9 cellular contexts compared by ENCODE assay signal in the genomic region with DNA sequence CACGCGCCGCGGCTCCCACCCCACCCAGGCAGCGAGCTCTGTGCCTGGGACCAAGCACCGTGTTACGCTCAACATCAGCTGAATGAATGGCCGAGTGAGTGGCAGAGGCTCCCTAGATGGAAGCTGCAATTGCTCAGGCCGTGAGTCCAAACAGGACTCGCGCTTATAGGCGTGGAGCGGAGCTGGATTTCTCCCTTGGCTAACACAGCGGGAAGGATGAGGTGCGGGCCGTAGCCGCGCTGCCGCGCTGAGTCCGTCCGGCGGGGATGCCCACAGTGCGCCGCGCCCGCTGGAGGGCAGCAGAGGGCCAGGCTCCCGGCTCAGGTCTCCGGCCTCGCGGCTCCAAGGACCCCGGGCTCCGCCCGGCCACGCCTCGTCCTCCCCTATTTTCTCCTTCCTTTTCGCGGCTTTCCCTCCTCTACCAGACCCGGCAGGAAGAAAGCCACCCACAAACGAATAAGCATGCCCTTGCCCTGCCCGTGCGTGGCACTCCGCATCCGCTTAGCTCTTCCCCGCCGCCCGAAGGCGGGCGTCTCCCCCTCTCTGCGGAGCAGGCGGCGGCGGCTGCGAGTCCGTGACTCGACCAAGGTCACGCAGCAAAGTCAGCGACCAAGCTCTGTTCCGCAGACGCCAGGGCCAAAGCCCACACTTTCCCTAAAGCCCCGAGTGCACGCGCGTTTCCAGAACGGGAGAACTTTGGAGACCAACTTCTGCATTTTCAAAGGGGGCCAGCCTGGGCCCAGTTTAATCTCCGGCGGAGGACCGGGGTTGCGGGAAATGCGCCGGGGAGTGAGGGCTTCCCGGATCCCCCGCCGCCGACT. TPM values are rescaled to one million over a fixed set of nuclear protein-coding genes. Genes with fewer than 3 reads are reported as not detected.
A peak's percentile ranks its signal among the peaks of the same experiment; 100 is the strongest.
DNase-seq lines count a peak whose midpoint lies in the region; ATAC-seq, FAIRE-seq and TF ChIP-seq lines count a peak whose summit lies in the region.
"Had no signal": no experiment of that assay in that cellular context is flagged by ENCODE, and none has a peak within 500 bp of the region (broad histone marks: within the 10 kb centered on the region; RNA-seq: fewer than 3 reads in every experiment).

No MANE protein-coding gene starts in this region.

- intact Hi-C loops in CD8-positive, alpha-beta T cell (cut with DNase I, micrococcal nuclease): no loop called here
- intact Hi-C loops in Panc1 (cut with micrococcal nuclease; ENCODE audit: unreplicated experiment): no loop called here

- no TSS peak for BruUV-seq in Panc1 (replicated peaks; lab: Mats Ljungman, UMichigan)

- ATAC-seq in CD8-positive, alpha-beta T cell: peak; percentile 40
- ATAC-seq in Panc1: peak; percentile 92

- H3K27ac Mint-ChIP-seq in CD8-positive, alpha-beta T cell: no peak overlapping the region
- no peak overlapping the region for H3K27ac Mint-ChIP-seq in neural progenitor cell

- H3K36me3 ChIP-seq in CD8-positive, alpha-beta T cell (ENCODE audit: insufficient read depth, low read length): no peaks in the 10 kb centered on the region
- H3K36me3 ChIP-seq in HUES64 (ENCODE audit: insufficient read depth, low read length) (no peaks in the 10 kb centered on the region), Panc1 (ENCODE audit: control insufficient read depth, insufficient read depth, low read length) (no peaks in the 10 kb centered on the region), neural progenitor cell (no peaks in the 10 kb centered on the region), stomach smooth muscle (ENCODE audit: control insufficient read depth in 2 of 2, insufficient read depth in 2 of 2, low read length in 2 of 2) (no peaks in the 10 kb centered on the region)

- no peaks in the 10 kb centered on the region for H3K9me3 Mint-ChIP-seq in CD8-positive, alpha-beta T cell
- H3K9me3 Mint-ChIP-seq in neural progenitor cell: no peaks in the 10 kb centered on the region

- POLR2A ChIA-PET in CD8-positive, alpha-beta T cell (lab: Charles Lee): no interaction called here
- POLR2A ChIA-PET in Panc1 (lab: Charles Lee): interaction anchor here (0.5 to 1.1 kb wide), 2 partner anchors 59 to 114 kb away, joined by 3 to 9 read pairs; no protein-coding TSS in a partner anchor

- H3K4me3 ChIP-seq in CD8-positive, alpha-beta T cell (ENCODE audit: low read depth, low read length): peak overlapping the region; percentile 49
- H3K4me3 ChIP-seq in HUES64 (ENCODE audit: low read length) (peak overlapping the region; percentile 65), Panc1 (ENCODE audit: low read depth in 2 of 2, low read length in 2 of 2) (peak overlapping the region; percentile 69 to 90), neural progenitor cell (peak overlapping the region; percentile 53), stomach smooth muscle (ENCODE audit: low read length in 2 of 2) (peak overlapping the region; percentile 78 to 81)

- TF ChIP-seq CTCF in CD8-positive, alpha-beta T cell (IDR thresholded peaks at IDR 0.05): peak; percentile 51
- TF ChIP-seq CTCF in GM20000 (IDR thresholded peaks at IDR 0.05; ENCODE audit: extremely low read depth, missing control alignments) (peak; percentile 84), Panc1 (IDR thresholded peaks at IDR 0.05) (peak; percentile 98), neural progenitor cell (IDR thresholded peaks at IDR 0.05) (peak; percentile 82)

- H3K36me3 Mint-ChIP-seq in CD8-positive, alpha-beta T cell: no peaks in the 10 kb centered on the region
- H3K36me3 Mint-ChIP-seq in neural progenitor cell: no peaks in the 10 kb centered on the region

- WGBS in HUES64: 3% methylated on average over 75 of the region's 75 CpGs

- no peak for FAIRE-seq in frontal cortex (lab: Jason Lieb, UNC)
- FAIRE-seq: TTC549 had no signal

- peaks cover 13% of the 10 kb centered on the region for H3K27me3 ChIP-seq in CD8-positive, alpha-beta T cell (ENCODE audit: insufficient read depth, low read length)
- H3K27me3 ChIP-seq in HUES64 (ENCODE audit: insufficient read depth, low read length) (peaks cover 85% of the 10 kb centered on the region), Panc1 (ENCODE audit: control insufficient read depth, insufficient read depth, low read length) (no peaks in the 10 kb centered on the region), neural progenitor cell (peaks cover 99% of the 10 kb centered on the region), stomach smooth muscle (ENCODE audit: control insufficient read depth in 1 of 2, insufficient read depth in 2 of 2, low read length in 2 of 2) (peaks cover 0 to 4% of the 10 kb centered on the region in 2 donors)

- CTCF ChIA-PET in CD8-positive, alpha-beta T cell (lab: Charles Lee): interaction anchor here (1.2 to 1.5 kb wide), 3 partner anchors 11 to 15 kb away, joined by 3 to 5 read pairs (median 5); no protein-coding TSS in a partner anchor
- CTCF ChIA-PET in Panc1 (lab: Charles Lee): interaction anchor here (0.7 to 1.0 kb wide), 4 partner anchors 11 to 169 kb away, joined by 3 to 4 read pairs (median 3); no protein-coding TSS in a partner anchor

- peak overlapping the region; percentile 94 for H3K4me2 ChIP-seq in neural progenitor cell

- H4K20me1 ChIP-seq in neural progenitor cell (ENCODE audit: low read depth): peaks cover 13% of the 10 kb centered on the region

- H3F3A ChIP-seq in neural progenitor cell (ENCODE audit: low read depth): no peaks in the 10 kb centered on the region

- peaks cover 8% of the 10 kb centered on the region for H3K4me1 Mint-ChIP-seq in CD8-positive, alpha-beta T cell (ENCODE audit: low read depth)
- H3K4me1 Mint-ChIP-seq in neural progenitor cell: no peaks in the 10 kb centered on the region

- peak in 5 of 7 experiments; percentile 22 to 67 (median 50) for DNase-seq in CD8-positive, alpha-beta T cell
- DNase-seq in GM20000 (ENCODE audit: low spot score) (peak; percentile 91), Panc1 (ENCODE audit: low read depth, low spot score) (peak; percentile 41), frontal cortex (ENCODE audit: low spot score in 2 of 2) (peak; percentile 86 to 91), neural progenitor cell (ENCODE audit: low spot score) (peak; percentile 89)
- peak; percentile 29 for DNase-seq in activated effector memory CD4-positive, alpha-beta T cell treated with Interleukin-2 at 50 U/mL for 16 hours

- peaks cover 6% of the 10 kb centered on the region for H3K4me1 ChIP-seq in CD8-positive, alpha-beta T cell (ENCODE audit: insufficient read depth, low read length)
- no peaks in the 10 kb centered on the region for H3K4me1 ChIP-seq in HUES64 (ENCODE audit: insufficient read depth, low read length)
- H3K4me1 ChIP-seq in Panc1 (ENCODE audit: control insufficient read depth, insufficient read depth, low read length): peaks cover 19% of the 10 kb centered on the region
- H3K4me1 ChIP-seq in neural progenitor cell: no peaks in the 10 kb centered on the region
- peaks cover 21% of the 10 kb centered on the region for H3K4me1 ChIP-seq in stomach smooth muscle (ENCODE audit: control insufficient read depth, insufficient read depth, low read length)

- H3K4me3 Mint-ChIP-seq in CD8-positive, alpha-beta T cell: peak overlapping the region; percentile 71
- H3K4me3 Mint-ChIP-seq in neural progenitor cell: peak overlapping the region; percentile 84

- 0 out of 2 replicates have a peak overlapping the region, but pooled peaks have one; percentile 21 for H3K9ac ChIP-seq in HUES64 (ENCODE audit: low read depth, low read length)
- H3K9ac ChIP-seq in neural progenitor cell: no peak overlapping the region
- H3K9ac ChIP-seq in stomach smooth muscle (ENCODE audit: low read length in 2 of 2): peak overlapping the region; percentile 58 to 70

- H3K79me2 ChIP-seq in neural progenitor cell (ENCODE audit: low read depth): no peaks in the 10 kb centered on the region

- no peaks in the 10 kb centered on the region for H3K9me3 ChIP-seq in CD8-positive, alpha-beta T cell (ENCODE audit: low read length)
- H3K9me3 ChIP-seq in HUES64 (ENCODE audit: insufficient read depth, low read depth, low read length): no peaks in the 10 kb centered on the region
- H3K9me3 ChIP-seq in Panc1 (ENCODE audit: control insufficient read depth, insufficient read depth, low read depth, low read length): no peaks in the 10 kb centered on the region
- H3K9me3 ChIP-seq in neural progenitor cell (ENCODE audit: low read depth): no peaks in the 10 kb centered on the region
- H3K9me3 ChIP-seq in stomach smooth muscle (ENCODE audit: control insufficient read depth in 2 of 2, low read length in 2 of 2): no peaks in the 10 kb centered on the region

- no peak overlapping the region for H3K27ac ChIP-seq in CD8-positive, alpha-beta T cell (ENCODE audit: low read depth, low read length)
- H3K27ac ChIP-seq in HUES64 (ENCODE audit: low read depth, low read length) (no peak overlapping the region), Panc1 (ENCODE audit: low read length) (peak overlapping the region; percentile 88), neural progenitor cell (no peak overlapping the region), stomach smooth muscle (ENCODE audit: low read length) (peak overlapping the region; percentile 55)

- in situ Hi-C loops in Panc1 (cut with HindIII; ENCODE audit: low pct_unique_long_range_greater_than_20kb, low sequenced_read_pairs): no loop called here

- H3K27me3 Mint-ChIP-seq in CD8-positive, alpha-beta T cell (ENCODE audit: low read depth): peaks cover 45% of the 10 kb centered on the region
- H3K27me3 Mint-ChIP-seq in neural progenitor cell (ENCODE audit: insufficient read depth, low read depth): peaks cover 23% of the 10 kb centered on the region

- peak overlapping the region; percentile 82 for H2AFZ ChIP-seq in neural progenitor cell (replicated peaks)

RNA-seq across cellular contexts. Expression of a gene that starts 48.5 kb away (rescaled TPM):
- total RNA-seq in CD8-positive, alpha-beta T cell: not detected
- 1.9 TPM for polyA plus RNA-seq in HUES64 (2013, experiment 1 of 2)
- polyA plus RNA-seq in HUES64 (2013, experiment 2 of 2): 1.3 TPM
- total RNA-seq in Panc1 (2021; ENCODE audit: unreplicated experiment) (17.5 TPM), frontal cortex (4.9 TPM), neural progenitor cell (ENCODE audit: low replicate concordance) (0.64 and 1.1 TPM in 2 replicates)
- polyA plus RNA-seq in Panc1 (2012; ENCODE audit: insufficient read length): 8.8 TPM

RNA-seq across cellular contexts. Expression of a gene that starts 56.9 kb away (rescaled TPM):
- 10 to 100 TPM; 25.5 to 26.3 TPM for total RNA-seq in CD8-positive, alpha-beta T cell
- 20.9 TPM for polyA plus RNA-seq in HUES64 (2013, experiment 1 of 2)
- 28.3 TPM for polyA plus RNA-seq in HUES64 (2013, experiment 2 of 2)
- total RNA-seq in Panc1 (2021; ENCODE audit: unreplicated experiment): 17.2 TPM
- 13.1 TPM for polyA plus RNA-seq in Panc1 (2012; ENCODE audit: insufficient read length)
- 5.7 TPM for total RNA-seq in frontal cortex
- total RNA-seq in neural progenitor cell (ENCODE audit: low replicate concordance): 36.4 and 37.0 TPM in 2 replicates

Comparison
In these comparisons a context has a peak if more than half of its experiments do, and no peak if none do; other contexts are left out.
1. DNase-seq: peak in every context shown above with its lines; median percentile 91 in GM20000; 89 in neural progenitor cell; 88 in frontal cortex; 50 in CD8-positive, alpha-beta T cell; 41 in Panc1; 29 in activated effector memory CD4-positive, alpha-beta T cell treated with Interleukin-2 at 50 U/mL for 16 hours.
2. H3K27ac ChIP-seq: peak in Panc1 (single experiment) and stomach smooth muscle (single experiment); none in CD8-positive, alpha-beta T cell (single experiment), HUES64 (single experiment) and neural progenitor cell (single experiment).
3. Peak in every context shown above with its lines, with median percentiles within 50 percentile points of each other: H3K4me3 ChIP-seq and CTCF ChIP-seq.